ENCODE assay signal across 26 cellular contexts in genomic region chr5:62030326-62030725, GRCh38.
"Had no signal": no experiment of that assay in that cellular context is flagged by ENCODE, and none has a peak within 500 bp of the region (broad histone marks: within the 10 kb centered on the region; RNA-seq: fewer than 3 reads in every experiment).

No MANE protein-coding gene starts in this region.

- H3K4me3 ChIP-seq: left lung, lower lobe of right lung, neural progenitor cell, ovary, right atrium auricular region, right lobe of liver, smooth muscle cell, tibial nerve, uterus had no signal

- H3K27ac ChIP-seq: left lung, lower lobe of right lung, neural progenitor cell, neutrophil, ovary, right atrium auricular region, right lobe of liver, tibial nerve, uterus had no signal

- H2AFZ ChIP-seq: neural progenitor cell had no signal

- H3K4me1 ChIP-seq: left lung, lower lobe of right lung, neural progenitor cell, right atrium auricular region, right lobe of liver, tibial nerve, uterus had no signal

- H3K9ac ChIP-seq: neural progenitor cell had no signal

- H3K27me3 ChIP-seq: left lung, neural progenitor cell, neutrophil, ovary, right atrium auricular region, right lobe of liver, tibial nerve had no signal

- H3K9me3 ChIP-seq: lower lobe of right lung, neutrophil, ovary, right atrium auricular region, right lobe of liver, tibial nerve, uterus had no signal

- H3K36me3 ChIP-seq: left lung, lower lobe of right lung, neural progenitor cell, neutrophil, ovary, right atrium auricular region, right lobe of liver, tibial nerve, uterus had no signal

- H3K4me2 ChIP-seq: neural progenitor cell, smooth muscle cell had no signal

- ATAC-seq: left colon; left lung; lower lobe of right lung; natural killer cell; right lobe of liver; stimulated activated memory B cell treated with anti-CD40 and anti-IgM and Interleukin-4, amounts not matched to agents 10 μg/mL and 1 μg/mL and 100 μg/mL, for 72 hours; stimulated activated naive CD8-positive, alpha-beta T cell treated with anti-CD3 and anti-CD28 coated beads, Interleukin-15, amount 100 ng/mL, for 72 hours had no signal

- DNase-seq: islet precursor cell; kidney glomerular epithelial cell; left colon; left lung; lower lobe of right lung; mesendoderm; naive B cell; natural killer cell; nephron progenitor cell; occipital lobe; ovary; right lobe of liver; stimulated activated CD4-positive, alpha-beta T cell treated with anti-CD3 and anti-CD28 coated beads, Interleukin-1b, Interleukin-23, amount 100 ng/mL, for 48 hours; stimulated activated CD4-positive, alpha-beta T cell treated with anti-CD3 and anti-CD28 coated beads, Interleukin-2, amount 100 ng/mL, for 48 hours; stimulated activated CD4-positive, alpha-beta T cell treated with anti-CD3 and anti-CD28 coated beads, Interleukin-4, amount 100 ng/mL, for 4 hours; stimulated activated CD8-positive, alpha-beta memory T cell treated with anti-CD3 and anti-CD28 coated beads, Interleukin-4, amount 100 ng/mL, for 48 hours; stimulated activated naive CD4-positive, alpha-beta T cell treated with Interleukin-2 at 50 U/mL for 16 hours; stimulated activated naive CD8-positive, alpha-beta T cell treated with anti-CD3 and anti-CD28 coated beads, Interleukin-15, amount 100 ng/mL, for 72 hours; substantia nigra; uterus had no signal
